In the genomic region with DNA sequence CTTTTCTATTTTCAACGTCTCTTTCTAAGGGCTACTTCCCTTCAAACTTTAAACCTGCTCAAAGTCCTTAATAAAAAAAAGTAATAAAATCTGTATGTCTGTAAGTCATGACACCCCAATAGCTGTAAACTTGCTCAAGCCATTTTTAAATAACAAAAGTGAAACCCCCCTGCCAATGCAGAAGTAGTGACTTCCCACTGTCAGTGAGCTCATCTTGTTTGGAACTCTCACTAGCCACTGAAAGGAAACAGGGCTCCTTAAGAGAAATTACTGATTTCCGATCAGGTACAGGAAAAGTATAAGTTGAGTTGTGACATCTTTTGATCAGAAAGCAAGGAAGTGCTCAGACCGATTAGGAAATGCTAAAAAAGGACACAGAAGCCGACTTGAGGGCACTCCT, we compare ENCODE assay signal across 12 cellular contexts. TPM values are rescaled to one million over a fixed set of nuclear protein-coding genes. Genes with fewer than 3 reads are reported as not detected.
DNase-seq lines count a peak whose midpoint lies in the region; ATAC-seq, FAIRE-seq and TF ChIP-seq lines count a peak whose summit lies in the region.
"Had no signal": no experiment of that assay in that cellular context is flagged by ENCODE, and none has a peak within 500 bp of the region (broad histone marks: within the 10 kb centered on the region; RNA-seq: fewer than 3 reads in every experiment).

No MANE protein-coding gene starts in this region.

- H3K4me3 ChIP-seq in small intestine (ENCODE audit: low read depth in 1 of 2, low read length in 2 of 2) (no peak overlapping the region), body of pancreas (no peak overlapping the region), foreskin fibroblast (ENCODE audit: low read depth in 1 of 2, low read length in 2 of 2) (no peak overlapping the region)

- no peaks in the 10 kb centered on the region for H3K4me1 ChIP-seq in small intestine (ENCODE audit: control insufficient read depth in 2 of 2, insufficient read depth in 1 of 2, low read depth in 1 of 2, low read length in 1 of 2)
- H3K4me1 ChIP-seq in body of pancreas = peaks cover 10% of the 10 kb centered on the region

- H3K9me3 ChIP-seq in small intestine (ENCODE audit: control insufficient read depth, low read depth) (no peaks in the 10 kb centered on the region), body of pancreas (no peaks in the 10 kb centered on the region)

- FAIRE-seq in small intestine (lab: Jason Lieb, UNC) = no peak

- H3K27me3 ChIP-seq in small intestine (ENCODE audit: control insufficient read depth in 2 of 2, insufficient read depth in 2 of 2, low read length in 2 of 2) (no peaks in the 10 kb centered on the region), body of pancreas (no peaks in the 10 kb centered on the region)

- intact Hi-C loops in body of pancreas (cut with DNase I) = loop anchor here (5.0 kb wide), 1 partner anchor 37 kb away; no protein-coding TSS in a partner anchor

- TF ChIP-seq CTCF in body of pancreas (IDR thresholded peaks at IDR 0.05) (no peak), foreskin fibroblast (IDR thresholded peaks at IDR 0.05; ENCODE audit: low read depth, low read length) (no peak), nephron progenitor cell (IDR thresholded peaks at IDR 0.05) (no peak)

- H3K9me3 Mint-ChIP-seq in activated T-cell treated with anti-CD3 and anti-CD28 coated beads, Interleukin-2, amount 50 U/mL, for 4 hours = no peaks in the 10 kb centered on the region
- H3K9me3 Mint-ChIP-seq in nephron progenitor cell = no peaks in the 10 kb centered on the region

- DNase-seq in activated T-cell treated with anti-CD3 and anti-CD28 coated beads, Interleukin-2, amount 50 U/mL, for 4 hours = no peak
- no peak for DNase-seq in activated T-cell treated with anti-CD3 and anti-CD28 coated beads, Interleukin-2, amount 50 U/mL, for 48 hours
- peak; percentile 8 for DNase-seq in OCI-M1 (lab: John Stamatoyannopoulos, UW)
- DNase-seq in small intestine = peak; percentile 14
- DNase-seq in body of pancreas = no peak
- DNase-seq in foreskin fibroblast = no peak
- no peak for DNase-seq in nephron progenitor cell
- DNase-seq: GOT3; stimulated activated naive CD4-positive, alpha-beta T cell treated with Interleukin-2 at 50 U/mL for 16 hours had no signal

- H3K27ac Mint-ChIP-seq in nephron progenitor cell = no peak overlapping the region

- H3K4me3 Mint-ChIP-seq in activated T-cell treated with anti-CD3 and anti-CD28 coated beads, Interleukin-2, amount 50 U/mL, for 4 hours = peak overlapping the region; percentile 9
- H3K4me3 Mint-ChIP-seq in nephron progenitor cell = no peak overlapping the region

- H3K27ac ChIP-seq in small intestine (ENCODE audit: low read depth in 1 of 2, low read length in 1 of 2) (peak overlapping the region in 1 of 2 donors; percentile 34), body of pancreas (no peak overlapping the region)

- WGBS in small intestine, 3 donors = 17 to 22% (median 22%) methylated on average over 4 of the region's 4 CpGs
- 45 to 52% methylated on average over 4 of the region's 4 CpGs for WGBS in body of pancreas, 2 donors

- no peaks in the 10 kb centered on the region for H3K36me3 Mint-ChIP-seq in activated T-cell treated with anti-CD3 and anti-CD28 coated beads, Interleukin-2, amount 50 U/mL, for 4 hours (ENCODE audit: insufficient read depth)
- H3K36me3 Mint-ChIP-seq in nephron progenitor cell (ENCODE audit: low read depth) = peaks cover 33% of the 10 kb centered on the region

- H3K36me3 ChIP-seq in small intestine (ENCODE audit: control insufficient read depth in 2 of 2, insufficient read depth in 2 of 2, low read length in 2 of 2) = no peaks in the 10 kb centered on the region
- H3K36me3 ChIP-seq in body of pancreas (replicated peaks in 1 of 2; ENCODE audit: insufficient read depth in 1 of 2, low read depth in 2 of 2) = no peaks in the 10 kb centered on the region

- no peaks in the 10 kb centered on the region for H3K27me3 Mint-ChIP-seq in activated T-cell treated with anti-CD3 and anti-CD28 coated beads, Interleukin-2, amount 50 U/mL, for 4 hours (ENCODE audit: low read depth)
- H3K27me3 Mint-ChIP-seq in nephron progenitor cell (ENCODE audit: low read depth, poor library complexity) = no peaks in the 10 kb centered on the region

- TF ChIP-seq POLR2A in body of pancreas (IDR thresholded peaks at IDR 0.05) = no peak

- no peak for ATAC-seq in activated T-cell treated with anti-CD3 and anti-CD28 coated beads, Interleukin-2, amount 50 U/mL, for 4 hours
- ATAC-seq in HG02678 (IDR thresholded peaks at IDR 0.05; ENCODE audit: unreplicated experiment) (peak; percentile 51), body of pancreas (no peak)

- H3K4me1 Mint-ChIP-seq in activated T-cell treated with anti-CD3 and anti-CD28 coated beads, Interleukin-2, amount 50 U/mL, for 4 hours (ENCODE audit: low read depth) = peaks cover 46% of the 10 kb centered on the region
- peaks cover 35% of the 10 kb centered on the region for H3K4me1 Mint-ChIP-seq in nephron progenitor cell

RNA-seq across cellular contexts. Expression of a gene that starts 27.6 kb away (rescaled TPM):
- total RNA-seq in activated T-cell treated with anti-CD3 and anti-CD28 coated beads, Interleukin-2, amount 50 U/mL, for 4 hours = 10 to 100 TPM; 72.2 to 85.8 (median 75.3) TPM
- 1 to 10 TPM; 1.6 to 3.5 (median 2.4) TPM for polyA plus RNA-seq in small intestine
- total RNA-seq in body of pancreas = under 1 TPM in 1 of 2 donors, not detected in 1; 0.78 TPM
- total RNA-seq: fibroblast of lung, osteocyte had no signal
- polyA plus RNA-seq: fibroblast of lung had no signal

RNA-seq across cellular contexts. Expression of a gene that starts 47.7 kb away (rescaled TPM):
- total RNA-seq in activated T-cell treated with anti-CD3 and anti-CD28 coated beads, Interleukin-2, amount 50 U/mL, for 4 hours = under 1 TPM in 2 of 3 donors, not detected in 1; 0.20 to 0.26 TPM
- polyA plus RNA-seq in small intestine = 1 to 10 TPM in 2 of 3 donors, not detected in 1; 1.1 to 5.5 TPM
- total RNA-seq in body of pancreas = 1 to 10 TPM in 1 of 2 donors, not detected in 1; 1.8 TPM
- total RNA-seq: fibroblast of lung, osteocyte had no signal

Comparison
In these comparisons a context has a peak if more than half of its experiments do, and no peak if none do; other contexts are left out.
1. DNase-seq: peak in OCI-M1 (single experiment) and small intestine (single experiment); none in activated T-cell treated with anti-CD3 and anti-CD28 coated beads, Interleukin-2, amount 50 U/mL, for 4 hours (single experiment), activated T-cell treated with anti-CD3 and anti-CD28 coated beads, Interleukin-2, amount 50 U/mL, for 48 hours (0 of 2), body of pancreas (0 of 4), foreskin fibroblast (0 of 2) and nephron progenitor cell (single experiment).
2. RNA of a gene that starts 27.6 kb away (total RNA-seq): 72.2 to 85.8 TPM in activated T-cell treated with anti-CD3 and anti-CD28 coated beads, Interleukin-2, amount 50 U/mL, for 4 hours; 0.78 TPM in body of pancreas; every median in the first group is over 10 times any median in the second.